8 cellular contexts compared by ENCODE assay signal in the genomic region with DNA sequence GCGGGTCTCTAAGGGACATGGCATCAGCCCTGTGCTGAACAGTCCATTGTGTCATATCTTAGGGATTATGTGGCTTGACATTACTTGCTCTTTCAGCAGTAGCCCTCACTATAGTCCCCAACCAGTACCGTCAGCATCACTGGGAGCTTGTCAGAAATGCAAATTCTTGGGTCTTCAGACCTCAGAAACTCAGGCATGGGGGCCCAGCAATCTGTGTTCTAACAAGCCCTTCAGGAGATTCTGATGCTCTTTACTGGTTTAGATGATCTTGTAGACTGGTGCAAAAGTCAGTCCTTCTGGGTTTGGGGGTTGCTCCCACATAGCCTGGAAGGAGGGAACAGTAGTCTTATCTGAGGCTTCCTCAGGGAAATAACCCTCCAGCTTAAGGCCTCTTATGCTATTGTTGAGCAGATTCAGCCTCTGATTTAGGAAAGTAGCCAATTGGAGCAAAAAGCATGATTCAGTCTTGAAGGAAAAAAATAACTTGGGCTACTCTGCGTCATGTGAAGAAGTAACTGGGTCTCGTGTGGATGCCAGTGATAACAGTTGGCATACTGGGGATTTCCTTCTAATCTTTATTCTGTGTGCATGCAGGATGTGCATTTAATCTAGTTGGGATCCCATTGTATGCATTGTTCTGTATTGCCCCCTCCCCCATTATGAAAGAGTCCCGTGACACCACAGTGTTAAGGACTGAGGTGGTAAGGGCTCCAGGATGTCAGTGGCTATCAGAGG. TPM values are rescaled to one million over a fixed set of nuclear protein-coding genes. Genes with fewer than 3 reads are reported as not detected.
DNase-seq lines count a peak whose midpoint lies in the region; ATAC-seq, FAIRE-seq and TF ChIP-seq lines count a peak whose summit lies in the region.

No MANE protein-coding gene starts in this region.

- peak overlapping the region; percentile 47 to 91 (median 76) for H3K27ac ChIP-seq in esophagus squamous epithelium

- in situ Hi-C loops in ACHN (cut with HindIII; ENCODE audit: low pct_ligation_motif_present, low pct_unique_long_range_greater_than_20kb, low sequenced_read_pairs), result no loop called here

- peaks cover 0 to 44% (median 33%) of the 10 kb centered on the region in 3 donors for H3K4me1 ChIP-seq in esophagus squamous epithelium

- DNase-seq in GM18507 (ENCODE audit: extremely low spot score, insufficient read length, low read depth) (no peak), esophagus squamous epithelium (lab: John Stamatoyannopoulos, UW) (no peak), omental fat pad (ENCODE audit: low spot score) (no peak), GOT3 (lab: John Stamatoyannopoulos, UW) (no peak), ACHN (no peak), SK-N-DZ (ENCODE audit: low spot score) (no peak)

- TF ChIP-seq CTCF in esophagus squamous epithelium (IDR thresholded peaks at IDR 0.05) (no peak), omental fat pad (IDR thresholded peaks at IDR 0.05) (no peak)

- no peak for TF ChIP-seq POLR2A in esophagus squamous epithelium (IDR thresholded peaks at IDR 0.05)

- ATAC-seq in HG03439 (IDR thresholded peaks at IDR 0.05; ENCODE audit: unreplicated experiment) (peak; percentile 46), omental fat pad (ENCODE audit: low FRiP score) (peak; percentile 67), GM21717 (IDR thresholded peaks at IDR 0.05; ENCODE audit: unreplicated experiment) (no peak)

- 44 to 52% methylated on average over 4 to 5 of the region's 5 CpGs for WGBS in esophagus squamous epithelium, 2 donors

- FAIRE-seq in GM18507 (lab: Jason Lieb, UNC), result peak; percentile 12

- H3K9me3 ChIP-seq in esophagus squamous epithelium, result no peaks in the 10 kb centered on the region

- intact Hi-C loops in esophagus squamous epithelium (cut with DNase I), result no loop called here

- no peaks in the 10 kb centered on the region for H3K27me3 ChIP-seq in esophagus squamous epithelium

- peak overlapping the region in 1 of 4 donors; percentile 22 for H3K4me3 ChIP-seq in esophagus squamous epithelium

- H3K36me3 ChIP-seq in esophagus squamous epithelium, result no peaks in the 10 kb centered on the region

RNA-seq across cellular contexts. Expression of a gene that starts 38.9 kb away (rescaled TPM):
- total RNA-seq in esophagus squamous epithelium (10 to 100 TPM; 31.8 to 40.6 (median 37.7) TPM), omental fat pad (10 to 100 TPM; 21.4 to 42.9 (median 37.0) TPM)
- 15.4 and 17.1 TPM in 2 replicates for polyA plus RNA-seq in SK-N-DZ (2014; cell fraction: cytosol; rRNA removed)
- polyA plus RNA-seq in SK-N-DZ (2014; cell fraction: nucleus; rRNA removed), result 10.3 and 19.4 TPM in 2 replicates
